ENCODE assay signal across 15 cellular contexts in the genomic region with DNA sequence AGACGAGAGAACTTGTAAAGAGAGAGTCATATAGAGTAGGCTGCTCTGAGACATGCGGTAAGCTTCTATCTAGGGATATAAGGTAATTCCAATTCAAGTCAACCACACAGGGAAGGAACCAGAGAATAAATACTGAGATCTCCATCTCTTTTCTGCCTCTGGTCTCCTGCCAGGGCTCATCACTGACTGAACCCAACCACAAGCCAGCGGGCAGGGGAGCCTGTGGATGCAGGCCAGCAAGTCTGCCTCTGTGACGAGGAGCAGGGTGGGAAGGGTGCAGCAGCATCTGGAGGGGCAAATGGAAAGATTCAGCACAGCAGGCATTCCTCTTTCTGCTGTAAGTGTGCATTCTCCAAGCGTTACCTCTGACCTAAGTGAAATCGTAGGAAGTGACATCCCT.
DNase-seq lines count a peak whose midpoint lies in the region; ATAC-seq and TF ChIP-seq lines count a peak whose summit lies in the region.
"Had no signal": no experiment of that assay in that cellular context is flagged by ENCODE, and none has a peak within 500 bp of the region (broad histone marks: within the 10 kb centered on the region; RNA-seq: fewer than 3 reads in every experiment).

No MANE protein-coding gene starts in this region.

- POLR2A ChIA-PET in activated CD4-positive, alpha-beta memory T cell treated with anti-CD3 and anti-CD28 coated beads for 36 hours (lab: Charles Lee) = interaction anchor here (0.8 to 2.3 kb wide), 9 partner anchors 8 to 150 kb away, joined by 3 to 13 read pairs (median 3); no protein-coding TSS in a partner anchor
- POLR2A ChIA-PET in activated CD4-positive, alpha-beta memory T cell treated with anti-CD3 and anti-CD28 coated beads, Interleukin-2, amount 10 ng/mL, durations not matched to agents 7 days and 5 days (lab: Charles Lee) = interaction anchor here (1.2 to 1.5 kb wide), 2 partner anchors 13 to 81 kb away, joined by 3 to 5 read pairs; no protein-coding TSS in a partner anchor

- H3K4me1 Mint-ChIP-seq in activated CD4-positive, alpha-beta memory T cell treated with anti-CD3 and anti-CD28 coated beads for 36 hours (ENCODE audit: low read depth) = peaks cover 82% of the 10 kb centered on the region
- peaks cover 70% of the 10 kb centered on the region for H3K4me1 Mint-ChIP-seq in activated CD4-positive, alpha-beta memory T cell treated with anti-CD3 and anti-CD28 coated beads, Interleukin-2, amount 10 ng/mL, durations not matched to agents 7 days and 5 days
- H3K4me1 Mint-ChIP-seq: CD14-positive monocyte had no signal

- H3K36me3 Mint-ChIP-seq in activated CD4-positive, alpha-beta memory T cell treated with anti-CD3 and anti-CD28 coated beads for 36 hours = peaks cover 3% of the 10 kb centered on the region
- peaks cover 16% of the 10 kb centered on the region for H3K36me3 Mint-ChIP-seq in activated CD4-positive, alpha-beta memory T cell treated with anti-CD3 and anti-CD28 coated beads, Interleukin-2, amount 10 ng/mL, durations not matched to agents 7 days and 5 days (ENCODE audit: low read depth)
- H3K36me3 Mint-ChIP-seq: CD14-positive monocyte, IgD-negative memory B cell had no signal

- peaks cover 38% of the 10 kb centered on the region for H3K4me1 ChIP-seq in BE2C

- H3K27me3 ChIP-seq in BE2C = no peaks in the 10 kb centered on the region

- no peak for TF ChIP-seq CTCF in BE2C (IDR thresholded peaks at IDR 0.05; ENCODE audit: low read depth, low read length)

- DNase-seq in activated CD4-positive, alpha-beta memory T cell treated with anti-CD3 and anti-CD28 coated beads for 36 hours = no peak
- DNase-seq in activated CD4-positive, alpha-beta memory T cell treated with anti-CD3 and anti-CD28 coated beads, Interleukin-2, amount 10 ng/mL, durations not matched to agents 7 days and 5 days = no peak
- DNase-seq in BE2C (peak; percentile 71), NCI-H1694 treated with DMSO at 0.1 percent for 48 hours (lab: John Stamatoyannopoulos, UW) (peak; percentile 39), astrocyte of the hippocampus (ENCODE audit: low read depth, low spot score) (peak; percentile 32), caudate nucleus (lab: John Stamatoyannopoulos, UW) (no peak)
- DNase-seq: DMS79, NCI-H1105, NCI-H2081 treated with DMSO at 0.1 percent for 48 hours, NCI-H526 treated with DMSO at 0.1 percent for 48 hours, SHP77 had no signal

- no peaks in the 10 kb centered on the region for H3K27me3 Mint-ChIP-seq in activated CD4-positive, alpha-beta memory T cell treated with anti-CD3 and anti-CD28 coated beads for 36 hours
- no peaks in the 10 kb centered on the region for H3K27me3 Mint-ChIP-seq in activated CD4-positive, alpha-beta memory T cell treated with anti-CD3 and anti-CD28 coated beads, Interleukin-2, amount 10 ng/mL, durations not matched to agents 7 days and 5 days

- peaks cover 4% of the 10 kb centered on the region for H3K9me3 Mint-ChIP-seq in activated CD4-positive, alpha-beta memory T cell treated with anti-CD3 and anti-CD28 coated beads for 36 hours
- peaks cover 19% of the 10 kb centered on the region for H3K9me3 Mint-ChIP-seq in activated CD4-positive, alpha-beta memory T cell treated with anti-CD3 and anti-CD28 coated beads, Interleukin-2, amount 10 ng/mL, durations not matched to agents 7 days and 5 days

- intact Hi-C loops in activated CD4-positive, alpha-beta memory T cell treated with anti-CD3 and anti-CD28 coated beads for 36 hours (cut with micrococcal nuclease) = loop anchor here (1.0 to 10.0 kb wide), 15 partner anchors 8 to 1384 kb away; partner anchors contain the start of genes FAM117B and NBEAL1

- no peak overlapping the region for H3K27ac ChIP-seq in caudate nucleus (ENCODE audit: low read depth, low read length)

- H3K9me3 ChIP-seq in BE2C = no peaks in the 10 kb centered on the region

- peak overlapping the region; percentile 88 for H3K27ac Mint-ChIP-seq in activated CD4-positive, alpha-beta memory T cell treated with anti-CD3 and anti-CD28 coated beads for 36 hours
- no peak overlapping the region for H3K27ac Mint-ChIP-seq in activated CD4-positive, alpha-beta memory T cell treated with anti-CD3 and anti-CD28 coated beads, Interleukin-2, amount 10 ng/mL, durations not matched to agents 7 days and 5 days

- CTCF ChIA-PET in activated CD4-positive, alpha-beta memory T cell treated with anti-CD3 and anti-CD28 coated beads for 36 hours (lab: Charles Lee) = interaction anchor here (1.3 to 1.6 kb wide), 3 partner anchors 8 to 20 kb away, joined by 3 to 5 read pairs (median 3); no protein-coding TSS in a partner anchor
- CTCF ChIA-PET in activated CD4-positive, alpha-beta memory T cell treated with anti-CD3 and anti-CD28 coated beads, Interleukin-2, amount 10 ng/mL, durations not matched to agents 7 days and 5 days (lab: Charles Lee) = no interaction called here

- no peak overlapping the region for H3K4me3 Mint-ChIP-seq in activated CD4-positive, alpha-beta memory T cell treated with anti-CD3 and anti-CD28 coated beads for 36 hours
- H3K4me3 Mint-ChIP-seq in activated CD4-positive, alpha-beta memory T cell treated with anti-CD3 and anti-CD28 coated beads, Interleukin-2, amount 10 ng/mL, durations not matched to agents 7 days and 5 days = no peak overlapping the region
- H3K4me3 Mint-ChIP-seq: CD14-positive monocyte, IgD-negative memory B cell had no signal

- no peak overlapping the region for H3K4me3 ChIP-seq in BE2C (ENCODE audit: low read depth, low read length)

- ATAC-seq in GM21515 (IDR thresholded peaks at IDR 0.05; ENCODE audit: unreplicated experiment) (no peak), HG03342 (IDR thresholded peaks at IDR 0.05; ENCODE audit: unreplicated experiment) (no peak)

- no peaks in the 10 kb centered on the region for H3K36me3 ChIP-seq in BE2C

Comparison
In these comparisons a context has a peak if more than half of its experiments do, and no peak if none do; other contexts are left out.
1. DNase-seq: peak in BE2C (single experiment), NCI-H1694 treated with DMSO at 0.1 percent for 48 hours (single experiment) and astrocyte of the hippocampus (single experiment); none in activated CD4-positive, alpha-beta memory T cell treated with anti-CD3 and anti-CD28 coated beads for 36 hours (single experiment), activated CD4-positive, alpha-beta memory T cell treated with anti-CD3 and anti-CD28 coated beads, Interleukin-2, amount 10 ng/mL, durations not matched to agents 7 days and 5 days (single experiment) and caudate nucleus (0 of 61).